ENCODE assay signal across 36 cellular contexts in the genomic region with DNA sequence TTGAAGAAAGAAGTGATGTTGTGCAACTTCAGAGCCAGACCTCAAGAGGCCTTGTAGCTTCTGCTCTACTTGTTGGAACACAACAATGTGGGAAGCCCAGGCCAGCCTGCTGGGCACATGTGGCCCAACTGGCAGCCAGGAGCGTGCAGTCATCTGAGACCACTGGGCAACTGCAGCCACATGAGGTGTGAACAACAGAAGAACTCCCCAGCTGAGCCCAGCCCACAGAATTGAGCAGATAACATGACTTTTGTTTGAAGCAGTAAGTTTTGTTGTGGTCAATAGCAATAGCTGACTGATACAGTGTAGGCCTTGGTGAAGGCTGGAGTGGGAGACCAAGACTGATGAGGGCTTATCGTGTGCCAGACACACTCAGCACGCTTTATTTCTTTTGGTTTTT. TPM values are rescaled to one million over a fixed set of nuclear protein-coding genes. Genes with fewer than 3 reads are reported as not detected.
"Had no signal": no experiment of that assay in that cellular context is flagged by ENCODE, and none has a peak within 500 bp of the region (broad histone marks: within the 10 kb centered on the region; RNA-seq: fewer than 3 reads in every experiment).

No MANE protein-coding gene starts in this region.

- H3K27me3 ChIP-seq: ascending aorta had no signal

- ATAC-seq: activated CD4-positive, alpha-beta T cell treated with anti-CD3 and anti-CD28 coated beads for 36 hours; activated CD4-positive, CD25-positive, alpha-beta regulatory T cell treated with anti-CD3 and anti-CD28 coated beads, Interleukin-2, amount 50 U/mL, for 24 hours; activated CD8-positive, alpha-beta memory T cell treated with anti-CD3 and anti-CD28 coated beads, Interleukin-2, amount 10 ng/mL, durations not matched to agents 7 days and 5 days; activated CD8-positive, alpha-beta T cell treated with anti-CD3 and anti-CD28 coated beads, Interleukin-2, amount 10 ng/mL, durations not matched to agents 7 days and 5 days; activated naive CD8-positive, alpha-beta T cell treated with anti-CD3 and anti-CD28 coated beads, Interleukin-2, amount 50 U/mL, for 24 hours; T-cell; T-helper 17 cell; WTC11 had no signal

- FAIRE-seq: bronchial epithelial cell had no signal

- H3K36me3 ChIP-seq: ascending aorta, cardiac muscle cell, WERI-Rb-1 had no signal

- H3K4me3 ChIP-seq: ascending aorta, cardiac muscle cell had no signal

- H3K27ac ChIP-seq: ascending aorta, cardiac muscle cell, WERI-Rb-1 had no signal

- DNase-seq: activated CD4-positive, alpha-beta memory T cell treated with anti-CD3 and anti-CD28 coated beads, Interleukin-2, amount 10 ng/mL, durations not matched to agents 7 days and 5 days; activated CD4-positive, alpha-beta T cell treated with anti-CD3 and anti-CD28 coated beads for 1 hour; activated CD4-positive, alpha-beta T cell treated with anti-CD3 and anti-CD28 coated beads for 36 hours; activated CD4-positive, alpha-beta T cell treated with anti-CD3 and anti-CD28 coated beads for 48 hours; activated CD4-positive, alpha-beta T cell treated with anti-CD3 and anti-CD28 coated beads, Interleukin-2, amount 10 ng/mL, durations not matched to agents 7 days and 5 days; activated CD4-positive, alpha-beta T cell treated with anti-CD3 and anti-CD28 coated beads, Interleukin-2, amount 50 U/mL, for 48 hours; activated CD4-positive, CD25-positive, alpha-beta regulatory T cell; activated CD8-positive, alpha-beta memory T cell treated with anti-CD3 and anti-CD28 coated beads for 24 hours; activated CD8-positive, alpha-beta memory T cell treated with anti-CD3 and anti-CD28 coated beads, Interleukin-2, amount 10 ng/mL, durations not matched to agents 7 days and 5 days; activated CD8-positive, alpha-beta memory T cell treated with anti-CD3 and anti-CD28 coated beads, Interleukin-2, amount 50 U/mL, for 48 hours; activated CD8-positive, alpha-beta T cell treated with anti-CD3 and anti-CD28 coated beads, Interleukin-2, amount 10 ng/mL, durations not matched to agents 7 days and 5 days; activated effector memory CD4-positive, alpha-beta T cell treated with Interleukin-2 at 50 U/mL for 16 hours; activated gamma-delta T cell; activated naive CD4-positive, alpha-beta T cell treated with anti-CD3 and anti-CD28 coated beads, Interleukin-2, amount 10 ng/mL, durations not matched to agents 7 days and 5 days; activated naive CD4-positive, alpha-beta T cell treated with Interleukin-2 at 50 U/mL for 16 hours; activated naive CD8-positive, alpha-beta T cell treated with anti-CD3 and anti-CD28 coated beads, Interleukin-2, amount 10 ng/mL, durations not matched to agents 7 days and 5 days; activated naive CD8-positive, alpha-beta T cell treated with anti-CD3 and anti-CD28 coated beads, Interleukin-2, amount 50 U/mL, for 24 hours; activated T-cell treated with anti-CD3 and anti-CD28 coated beads, Interleukin-2, amount 50 U/mL, for 24 hours; activated T-cell treated with anti-CD3 and anti-CD28 coated beads, Interleukin-2, amount 50 U/mL, for 48 hours; amygdala; anterior cingulate cortex; central memory CD4-positive, alpha-beta T cell; T-cell; T-helper 17 cell; T-helper 9 cell; WERI-Rb-1 had no signal

- H3K9me3 ChIP-seq: ascending aorta had no signal

RNA-seq across cellular contexts. Expression of gene ADAM33, which starts 8.6 kb away (rescaled TPM):
- total RNA-seq: activated CD4-positive, alpha-beta memory T cell treated with anti-CD3 and anti-CD28 coated beads, Interleukin-2, amount 10 ng/mL, durations not matched to agents 7 days and 5 days; activated CD4-positive, alpha-beta T cell treated with anti-CD3 and anti-CD28 coated beads for 36 hours; activated CD4-positive, alpha-beta T cell treated with anti-CD3 and anti-CD28 coated beads, Interleukin-2, amount 10 ng/mL, durations not matched to agents 7 days and 5 days; activated CD8-positive, alpha-beta memory T cell treated with anti-CD3 and anti-CD28 coated beads, Interleukin-2, amount 10 ng/mL, durations not matched to agents 7 days and 5 days; activated CD8-positive, alpha-beta T cell treated with anti-CD3 and anti-CD28 coated beads, Interleukin-2, amount 10 ng/mL, durations not matched to agents 7 days and 5 days; activated naive CD8-positive, alpha-beta T cell treated with anti-CD3 and anti-CD28 coated beads, Interleukin-2, amount 10 ng/mL, durations not matched to agents 7 days and 5 days; activated T-helper 2 cell treated with anti-CD3 and anti-CD28 coated beads, Interferon-gamma antibody, Interleukin-2, Interleukin-4, amounts not matched to agents 10 μg/mL and 5 μg/mL and 100 μg/mL, durations not matched to agents 14 hours and 24 hours and 36 hours; T-cell; T-helper 1 cell treated with Interleukin-12 subunit alpha and Interleukin-12 subunit beta and Interleukin-4 antibody, amounts not matched to agents 30 ng/mL and 1 ng/mL, for 36 hours; T-helper 17 cell; T-helper 2 cell treated with Interferon-gamma antibody and Interleukin-4, amounts not matched to agents 100 ng/mL and 5 ng/mL, for 36 hours had no signal

RNA-seq across cellular contexts. Expression of gene SIGLEC1, which starts 22.0 kb away (rescaled TPM):
- total RNA-seq: activated CD4-positive, alpha-beta T cell treated with anti-CD3 and anti-CD28 coated beads for 36 hours; activated CD4-positive, alpha-beta T cell treated with anti-CD3 and anti-CD28 coated beads, Interleukin-2, amount 10 ng/mL, durations not matched to agents 7 days and 5 days; activated CD8-positive, alpha-beta memory T cell treated with anti-CD3 and anti-CD28 coated beads, Interleukin-2, amount 10 ng/mL, durations not matched to agents 7 days and 5 days; activated CD8-positive, alpha-beta T cell treated with anti-CD3 and anti-CD28 coated beads, Interleukin-2, amount 10 ng/mL, durations not matched to agents 7 days and 5 days; activated T-helper 2 cell treated with anti-CD3 and anti-CD28 coated beads, Interferon-gamma antibody, Interleukin-2, Interleukin-4, amounts not matched to agents 10 μg/mL and 5 μg/mL and 100 μg/mL, durations not matched to agents 14 hours and 24 hours and 36 hours; bronchial epithelial cell; cardiac muscle cell; T-helper 1 cell treated with Interleukin-12 subunit alpha and Interleukin-12 subunit beta and Interleukin-4 antibody, amounts not matched to agents 30 ng/mL and 1 ng/mL, for 36 hours; T-helper 2 cell treated with Interferon-gamma antibody and Interleukin-4, amounts not matched to agents 100 ng/mL and 5 ng/mL, for 36 hours had no signal
- polyA plus RNA-seq: cardiac muscle cell had no signal

RNA-seq across cellular contexts. Expression of gene GFRA4, which starts 27.2 kb away (rescaled TPM):
- total RNA-seq: activated CD4-positive, alpha-beta memory T cell treated with anti-CD3 and anti-CD28 coated beads, Interleukin-2, amount 10 ng/mL, durations not matched to agents 7 days and 5 days; activated CD4-positive, alpha-beta T cell treated with anti-CD3 and anti-CD28 coated beads for 36 hours; activated CD4-positive, alpha-beta T cell treated with anti-CD3 and anti-CD28 coated beads, Interleukin-2, amount 10 ng/mL, durations not matched to agents 7 days and 5 days; activated CD8-positive, alpha-beta memory T cell treated with anti-CD3 and anti-CD28 coated beads, Interleukin-2, amount 10 ng/mL, durations not matched to agents 7 days and 5 days; activated CD8-positive, alpha-beta T cell treated with anti-CD3 and anti-CD28 coated beads, Interleukin-2, amount 10 ng/mL, durations not matched to agents 7 days and 5 days; activated naive CD8-positive, alpha-beta T cell treated with anti-CD3 and anti-CD28 coated beads, Interleukin-2, amount 10 ng/mL, durations not matched to agents 7 days and 5 days; activated T-helper 2 cell treated with anti-CD3 and anti-CD28 coated beads, Interferon-gamma antibody, Interleukin-2, Interleukin-4, amounts not matched to agents 10 μg/mL and 5 μg/mL and 100 μg/mL, durations not matched to agents 14 hours and 24 hours and 36 hours; ascending aorta; bronchial epithelial cell; cardiac muscle cell; cerebellum; T-cell; T-helper 1 cell treated with Interleukin-12 subunit alpha and Interleukin-12 subunit beta and Interleukin-4 antibody, amounts not matched to agents 30 ng/mL and 1 ng/mL, for 36 hours; T-helper 17 cell; T-helper 2 cell treated with Interferon-gamma antibody and Interleukin-4, amounts not matched to agents 100 ng/mL and 5 ng/mL, for 36 hours; WTC11 had no signal
- polyA plus RNA-seq: adipose tissue, cardiac muscle cell had no signal

RNA-seq across cellular contexts. Expression of gene HSPA12B, which starts 42.1 kb away (rescaled TPM):
- total RNA-seq: activated CD4-positive, alpha-beta T cell treated with anti-CD3 and anti-CD28 coated beads for 36 hours; activated CD4-positive, alpha-beta T cell treated with anti-CD3 and anti-CD28 coated beads, Interleukin-2, amount 10 ng/mL, durations not matched to agents 7 days and 5 days; activated CD8-positive, alpha-beta memory T cell treated with anti-CD3 and anti-CD28 coated beads, Interleukin-2, amount 10 ng/mL, durations not matched to agents 7 days and 5 days; activated CD8-positive, alpha-beta T cell treated with anti-CD3 and anti-CD28 coated beads, Interleukin-2, amount 10 ng/mL, durations not matched to agents 7 days and 5 days; activated naive CD8-positive, alpha-beta T cell treated with anti-CD3 and anti-CD28 coated beads, Interleukin-2, amount 10 ng/mL, durations not matched to agents 7 days and 5 days; bronchial epithelial cell; T-helper 1 cell treated with Interleukin-12 subunit alpha and Interleukin-12 subunit beta and Interleukin-4 antibody, amounts not matched to agents 30 ng/mL and 1 ng/mL, for 36 hours; T-helper 17 cell; T-helper 2 cell treated with Interferon-gamma antibody and Interleukin-4, amounts not matched to agents 100 ng/mL and 5 ng/mL, for 36 hours had no signal
- polyA plus RNA-seq: cardiac muscle cell had no signal
